17 cellular contexts compared by ENCODE assay signal in the genomic region with DNA sequence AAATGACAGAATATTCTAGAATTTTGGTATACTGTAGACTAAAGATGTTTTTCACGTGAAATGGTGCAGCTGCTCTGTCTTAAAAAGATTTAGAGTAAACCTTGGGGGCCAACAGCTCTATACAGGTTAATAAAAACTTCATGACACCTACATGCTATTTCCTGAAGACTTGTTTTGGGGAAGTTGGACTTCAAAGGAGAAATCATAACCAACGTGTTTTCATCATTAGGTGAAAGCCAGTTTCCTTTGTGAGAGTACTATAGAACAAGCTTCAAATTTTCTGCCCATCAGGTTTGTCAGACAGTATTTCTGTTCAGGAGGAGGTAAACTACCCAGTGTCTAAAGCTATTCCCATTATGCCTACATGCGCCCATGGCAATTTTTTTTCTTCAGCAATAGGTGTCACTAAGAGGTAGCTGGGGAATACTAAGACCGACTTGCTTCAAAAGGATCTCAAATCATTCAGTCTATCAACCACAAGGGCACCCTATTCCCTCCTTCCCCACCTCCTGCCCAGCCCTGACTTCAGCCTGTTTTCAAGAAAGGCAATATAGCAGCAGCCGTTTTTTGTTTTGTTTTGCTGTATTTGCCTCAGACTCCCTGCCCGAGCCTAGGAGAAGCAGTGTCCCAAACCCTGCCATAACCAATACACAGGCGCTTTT.
A peak's percentile ranks its signal among the peaks of the same experiment; 100 is the strongest.
DNase-seq lines count a peak whose midpoint lies in the region; ATAC-seq and TF ChIP-seq lines count a peak whose summit lies in the region.
"Had no signal": no experiment of that assay in that cellular context is flagged by ENCODE, and none has a peak within 500 bp of the region (broad histone marks: within the 10 kb centered on the region; RNA-seq: fewer than 3 reads in every experiment).

No MANE protein-coding gene starts in this region.

- peaks cover 8% of the 10 kb centered on the region for H3K27me3 Mint-ChIP-seq in progenitor cell of endocrine pancreas

- ATAC-seq in foreskin keratinocyte (no peak), HG03469 (IDR thresholded peaks at IDR 0.05; ENCODE audit: unreplicated experiment) (no peak)
- ATAC-seq: Panc1, SK-N-SH treated with all-trans-retinoic acid at 6 μM for 48 hours had no signal

- TF ChIP-seq CTCF in foreskin keratinocyte (conservative IDR thresholded peaks at IDR 0.05), result peak; percentile 14
- no peak for TF ChIP-seq CTCF in progenitor cell of endocrine pancreas (IDR thresholded peaks at IDR 0.05; ENCODE audit: unreplicated experiment)

- in situ Hi-C loops in G401 (cut with HindIII; ENCODE audit: low sequenced_read_pairs), result no loop called here

- H3K27ac Mint-ChIP-seq in progenitor cell of endocrine pancreas, result no peak overlapping the region

- H3K9me3 Mint-ChIP-seq in progenitor cell of endocrine pancreas (ENCODE audit: low read depth), result no peaks in the 10 kb centered on the region

- H3K27me3 ChIP-seq in foreskin keratinocyte, result no peaks in the 10 kb centered on the region

- H3K27ac ChIP-seq in foreskin keratinocyte, result no peak overlapping the region

- DNase-seq in NCI-H345 (lab: John Stamatoyannopoulos, UW), result peak; percentile 12
- no peak for DNase-seq in NCI-H345 treated with DMSO at 0.1 percent for 48 hours (lab: John Stamatoyannopoulos, UW; ENCODE audit: unreplicated experiment)
- peak; percentile 48 for DNase-seq in NCI-H69 (lab: John Stamatoyannopoulos, UW)
- no peak for DNase-seq in foreskin keratinocyte
- no peak for DNase-seq in progenitor cell of endocrine pancreas (ENCODE audit: low spot score, unreplicated experiment)
- DNase-seq in G401 (ENCODE audit: low spot score), result no peak
- no peak for DNase-seq in effector CD8-positive, alpha-beta T cell (lab: John Stamatoyannopoulos, UW)
- DNase-seq: 8988T, C1 segment of cervical spinal cord, DMS53, GOT3, Karpas-422, NCI-H2029 treated with DMSO at 0.1 percent for 48 hours, Right ventricle myocardium superior had no signal

- H3K4me1 ChIP-seq in foreskin keratinocyte, result no peaks in the 10 kb centered on the region

- no peaks in the 10 kb centered on the region for H3K4me1 Mint-ChIP-seq in progenitor cell of endocrine pancreas (ENCODE audit: low read depth)

- no peaks in the 10 kb centered on the region for H3K36me3 Mint-ChIP-seq in progenitor cell of endocrine pancreas (ENCODE audit: insufficient read depth)

- H3K4me3 Mint-ChIP-seq in progenitor cell of endocrine pancreas (ENCODE audit: low read depth), result no peak overlapping the region

Comparison
In these comparisons a context has a peak if more than half of its experiments do, and no peak if none do; other contexts are left out.
1. DNase-seq: peak in NCI-H345 (single experiment) and NCI-H69 (single experiment); none in NCI-H345 treated with DMSO at 0.1 percent for 48 hours (single experiment), foreskin keratinocyte (0 of 2), progenitor cell of endocrine pancreas (single experiment), G401 (single experiment) and effector CD8-positive, alpha-beta T cell (single experiment).